Comparison of ENCODE assay signal across 8 cellular contexts in genomic region chr9:9998491-9999287, GRCh38.
DNase-seq lines count a peak whose midpoint lies in the region; ATAC-seq and TF ChIP-seq lines count a peak whose summit lies in the region.

No MANE protein-coding gene starts in this region.

- no peaks in the 10 kb centered on the region for H3K9me3 ChIP-seq in BLaER1 treated with 17β-estradiol and CSF1 and Interleukin-3, amounts not matched to agents 10 nM and 100 nM (replicated peaks in 1 of 11)

- no peak overlapping the region; a peak in 2 of 20 replicates for H3K4me3 ChIP-seq in BLaER1 treated with 17β-estradiol and CSF1 and Interleukin-3, amounts not matched to agents 10 nM and 100 nM
- no peak overlapping the region for H3K4me3 ChIP-seq in epithelial cell of esophagus (ENCODE audit: low read length)

- H3K4me1 ChIP-seq in BLaER1 treated with 17β-estradiol and CSF1 and Interleukin-3, amounts not matched to agents 10 nM and 100 nM: peaks cover 12 to 35% (median 23%) of the 10 kb centered on the region in 10 experiments

- peak overlapping the region in 10 of 11 experiments; percentile 3 to 57 (median 33); a peak in 15 of 22 replicates for H3K27ac ChIP-seq in BLaER1 treated with 17β-estradiol and CSF1 and Interleukin-3, amounts not matched to agents 10 nM and 100 nM

- peak overlapping the region; percentile 52 to 84 (median 70) for H3K4me2 ChIP-seq in BLaER1 treated with 17β-estradiol and CSF1 and Interleukin-3, amounts not matched to agents 10 nM and 100 nM

- TF ChIP-seq CTCF in epithelial cell of esophagus (IDR thresholded peaks at IDR 0.05; ENCODE audit: insufficient read depth, low read depth, low read length, missing control alignments): peak; percentile 46

- no peaks in the 10 kb centered on the region for H4K20me1 ChIP-seq in BLaER1 treated with 17β-estradiol and CSF1 and Interleukin-3, amounts not matched to agents 10 nM and 100 nM

- H3K36me3 ChIP-seq in BLaER1 treated with 17β-estradiol and CSF1 and Interleukin-3, amounts not matched to agents 10 nM and 100 nM: no peaks in the 10 kb centered on the region

- peak; percentile 56 for ATAC-seq in GM19351 (IDR thresholded peaks at IDR 0.05; ENCODE audit: unreplicated experiment)

- DNase-seq in NCI-H2029 treated with DMSO at 0.1 percent for 48 hours (lab: John Stamatoyannopoulos, UW): peak; percentile 16
- DNase-seq in epithelial cell of esophagus (ENCODE audit: low read depth): peak; percentile 32
- DNase-seq in activated effector memory CD4-positive, alpha-beta T cell treated with Interleukin-2 at 50 U/mL for 16 hours: no peak
- DNase-seq in stimulated activated CD4-positive, alpha-beta T cell treated with anti-CD3 and anti-CD28 coated beads, Interleukin-2, amount 100 ng/mL, for 48 hours: no peak
- no peak for DNase-seq in globus pallidus (ENCODE audit: low spot score)
- DNase-seq in cortex of kidney (lab: John Stamatoyannopoulos, UW): no peak

- H3K9ac ChIP-seq in BLaER1 treated with 17β-estradiol and CSF1 and Interleukin-3, amounts not matched to agents 10 nM and 100 nM: peak overlapping the region in 1 of 11 experiments; percentile 24; a peak in 2 of 22 replicates

- no peaks in the 10 kb centered on the region for H3K27me3 ChIP-seq in BLaER1 treated with 17β-estradiol and CSF1 and Interleukin-3, amounts not matched to agents 10 nM and 100 nM

Comparison
In these comparisons a context has a peak if more than half of its experiments do, and no peak if none do; other contexts are left out.
1. DNase-seq: peak in NCI-H2029 treated with DMSO at 0.1 percent for 48 hours (single experiment) and epithelial cell of esophagus (single experiment); none in activated effector memory CD4-positive, alpha-beta T cell treated with Interleukin-2 at 50 U/mL for 16 hours (single experiment), stimulated activated CD4-positive, alpha-beta T cell treated with anti-CD3 and anti-CD28 coated beads, Interleukin-2, amount 100 ng/mL, for 48 hours (0 of 2), globus pallidus (single experiment) and cortex of kidney (single experiment).